Comparison of ENCODE assay signal across 28 cellular contexts in the genomic region with DNA sequence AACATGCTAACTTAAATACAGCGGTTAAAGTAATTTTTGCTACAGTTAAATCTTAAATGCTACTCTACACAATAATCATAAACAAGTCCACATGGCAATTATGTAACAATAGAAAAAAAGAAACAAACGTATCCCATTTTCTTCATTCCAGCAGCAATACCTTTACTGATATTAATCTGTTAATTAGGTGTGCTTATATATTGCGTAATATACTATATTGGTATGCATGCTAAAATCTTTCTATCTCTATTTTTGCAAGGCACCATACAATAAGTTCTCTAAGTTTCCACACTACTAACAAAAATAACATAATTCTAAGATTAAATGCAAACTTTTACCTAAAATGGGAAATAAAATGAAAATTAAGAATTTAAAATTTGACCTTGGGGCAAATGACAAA.
"Had no signal": no experiment of that assay in that cellular context is flagged by ENCODE, and none has a peak within 500 bp of the region (broad histone marks: within the 10 kb centered on the region; RNA-seq: fewer than 3 reads in every experiment).

No MANE protein-coding gene starts in this region.

- H3K4me3 Mint-ChIP-seq: stimulated activated effector memory CD8-positive, alpha-beta T cell treated with anti-CD3 and anti-CD28 coated beads, Interleukin-12 subunit alpha, Interleukin-12 subunit beta, amount 100 ng/mL, for 72 hours; stimulated activated memory B cell treated with anti-CD40 and anti-IgM and Interleukin-4, amounts not matched to agents 10 μg/mL and 1 μg/mL and 100 μg/mL, for 72 hours; stimulated activated naive B cell treated with anti-CD40 and anti-IgM and Interleukin-4, amounts not matched to agents 10 μg/mL and 1 μg/mL and 100 μg/mL, for 72 hours; stimulated activated naive CD8-positive, alpha-beta T cell treated with anti-CD3 and anti-CD28 coated beads, Interleukin-15, amount 100 ng/mL, for 72 hours; stimulated activated naive CD8-positive, alpha-beta T cell treated with anti-CD3 and anti-CD28 coated beads, Interleukin-15, Interleukin-2, amounts not matched to agents 100 ng/mL and 50 ng/mL, for 24 hours; type B pancreatic cell had no signal

- ATAC-seq: stimulated activated effector memory CD8-positive, alpha-beta T cell treated with anti-CD3 and anti-CD28 coated beads, Interleukin-12 subunit alpha, Interleukin-12 subunit beta, amount 100 ng/mL, for 72 hours; stimulated activated memory B cell treated with anti-CD40 and anti-IgM and Interleukin-4, amounts not matched to agents 10 μg/mL and 1 μg/mL and 100 μg/mL, for 72 hours; stimulated activated naive B cell treated with anti-CD40 and anti-IgM and Interleukin-4, amounts not matched to agents 10 μg/mL and 1 μg/mL and 100 μg/mL, for 72 hours; stimulated activated naive CD8-positive, alpha-beta T cell treated with anti-CD3 and anti-CD28 coated beads, Interleukin-15, amount 100 ng/mL, for 72 hours; stimulated activated naive CD8-positive, alpha-beta T cell treated with anti-CD3 and anti-CD28 coated beads, Interleukin-15, Interleukin-2, amounts not matched to agents 100 U/mL and 50 U/mL, for 24 hours; upper lobe of right lung had no signal

- H3K27me3 ChIP-seq: stomach, suprapubic skin, testis, thyroid gland, tibial artery, tibial nerve, transverse colon, upper lobe of left lung, upper lobe of right lung, vagina had no signal

- H3K4me1 Mint-ChIP-seq: stimulated activated effector memory CD8-positive, alpha-beta T cell treated with anti-CD3 and anti-CD28 coated beads, Interleukin-12 subunit alpha, Interleukin-12 subunit beta, amount 100 ng/mL, for 72 hours; stimulated activated memory B cell treated with anti-CD40 and anti-IgM and Interleukin-4, amounts not matched to agents 10 μg/mL and 1 μg/mL and 100 μg/mL, for 72 hours; stimulated activated naive B cell treated with anti-CD40 and anti-IgM and Interleukin-4, amounts not matched to agents 10 μg/mL and 1 μg/mL and 100 μg/mL, for 72 hours; stimulated activated naive CD8-positive, alpha-beta T cell treated with anti-CD3 and anti-CD28 coated beads, Interleukin-15, amount 100 ng/mL, for 72 hours had no signal

- H3K36me3 Mint-ChIP-seq: stimulated activated effector memory CD8-positive, alpha-beta T cell treated with anti-CD3 and anti-CD28 coated beads, Interleukin-12 subunit alpha, Interleukin-12 subunit beta, amount 100 ng/mL, for 72 hours; stimulated activated memory B cell treated with anti-CD40 and anti-IgM and Interleukin-4, amounts not matched to agents 10 μg/mL and 1 μg/mL and 100 μg/mL, for 72 hours; stimulated activated naive B cell treated with anti-CD40 and anti-IgM and Interleukin-4, amounts not matched to agents 10 μg/mL and 1 μg/mL and 100 μg/mL, for 72 hours; type B pancreatic cell had no signal

- H3K4me1 ChIP-seq: stomach, suprapubic skin, testis, thyroid gland, tibial artery, tibial nerve, transverse colon, upper lobe of left lung, upper lobe of right lung, uterus, vagina had no signal

- DNase-seq: stimulated activated CD4-positive, alpha-beta T cell treated with anti-CD3 and anti-CD28 coated beads, Interleukin-2, amount 100 ng/mL, for 48 hours; stimulated activated CD4-positive, alpha-beta T cell treated with anti-CD3 and anti-CD28 coated beads, Interleukin-4, amount 100 ng/mL, for 1 hour; stimulated activated CD4-positive, alpha-beta T cell treated with anti-CD3 and anti-CD28 coated beads, Interleukin-4, amount 100 ng/mL, for 24 hours; stimulated activated CD4-positive, alpha-beta T cell treated with anti-CD3 and anti-CD28 coated beads, Interleukin-4, amount 100 ng/mL, for 4 hours; stimulated activated CD8-positive, alpha-beta memory T cell treated with anti-CD3 and anti-CD28 coated beads, Interleukin-4, amount 100 ng/mL, for 48 hours; stimulated activated naive B cell treated with anti-CD40 and anti-IgM and Interleukin-4, amounts not matched to agents 10 μg/mL and 1 μg/mL and 100 μg/mL, for 72 hours; stimulated activated naive CD4-positive, alpha-beta T cell; stimulated activated naive CD4-positive, alpha-beta T cell treated with Interleukin-2 at 50 U/mL for 16 hours; stimulated activated naive CD8-positive, alpha-beta T cell treated with anti-CD3 and anti-CD28 coated beads, Interleukin-15, amount 100 ng/mL, for 72 hours; stimulated activated naive CD8-positive, alpha-beta T cell treated with anti-CD3 and anti-CD28 coated beads, Interleukin-15, Interleukin-2, amounts not matched to agents 100 U/mL and 50 U/mL, for 24 hours; stomach; substantia nigra; testis; thyroid gland; tibial artery; transverse colon; upper lobe of left lung; upper lobe of right lung; uterus had no signal

- H3K27me3 Mint-ChIP-seq: stimulated activated memory B cell treated with anti-CD40 and anti-IgM and Interleukin-4, amounts not matched to agents 10 μg/mL and 1 μg/mL and 100 μg/mL, for 72 hours; stimulated activated naive B cell treated with anti-CD40 and anti-IgM and Interleukin-4, amounts not matched to agents 10 μg/mL and 1 μg/mL and 100 μg/mL, for 72 hours; stimulated activated naive CD8-positive, alpha-beta T cell treated with anti-CD3 and anti-CD28 coated beads, Interleukin-15, amount 100 ng/mL, for 72 hours; stimulated activated naive CD8-positive, alpha-beta T cell treated with anti-CD3 and anti-CD28 coated beads, Interleukin-15, Interleukin-2, amounts not matched to agents 100 ng/mL and 50 ng/mL, for 24 hours; type B pancreatic cell had no signal

- H3K4me3 ChIP-seq: stomach, suprapubic skin, testis, thoracic aorta, thyroid gland, tibial artery, tibial nerve, transverse colon, upper lobe of left lung, upper lobe of right lung, uterus, vagina had no signal

- FAIRE-seq: urothelium cell line had no signal

- H3K27ac Mint-ChIP-seq: stimulated activated effector memory CD8-positive, alpha-beta T cell treated with anti-CD3 and anti-CD28 coated beads, Interleukin-12 subunit alpha, Interleukin-12 subunit beta, amount 100 ng/mL, for 72 hours; stimulated activated memory B cell treated with anti-CD40 and anti-IgM and Interleukin-4, amounts not matched to agents 10 μg/mL and 1 μg/mL and 100 μg/mL, for 72 hours; stimulated activated naive B cell treated with anti-CD40 and anti-IgM and Interleukin-4, amounts not matched to agents 10 μg/mL and 1 μg/mL and 100 μg/mL, for 72 hours; stimulated activated naive CD8-positive, alpha-beta T cell treated with anti-CD3 and anti-CD28 coated beads, Interleukin-15, amount 100 ng/mL, for 72 hours; stimulated activated naive CD8-positive, alpha-beta T cell treated with anti-CD3 and anti-CD28 coated beads, Interleukin-15, Interleukin-2, amounts not matched to agents 100 ng/mL and 50 ng/mL, for 24 hours; type B pancreatic cell had no signal

- H3K36me3 ChIP-seq: stomach, suprapubic skin, thoracic aorta, thyroid gland, tibial artery, tibial nerve, transverse colon, upper lobe of left lung, upper lobe of right lung, uterus, vagina had no signal

- H3K9me3 ChIP-seq: stomach, testis, thoracic aorta, thyroid gland, tibial artery, transverse colon, upper lobe of left lung, upper lobe of right lung, uterus, vagina had no signal

- H3K9me3 Mint-ChIP-seq: stimulated activated memory B cell treated with anti-CD40 and anti-IgM and Interleukin-4, amounts not matched to agents 10 μg/mL and 1 μg/mL and 100 μg/mL, for 72 hours; type B pancreatic cell had no signal

- H3K27ac ChIP-seq: stomach, suprapubic skin, testis, thoracic aorta, thyroid gland, tibial artery, tibial nerve, transverse colon, upper lobe of left lung, upper lobe of right lung, uterus, vagina had no signal
